9 cellular contexts compared by ENCODE assay signal in genomic region chr19:53903055-53903680, GRCh38. TPM values are rescaled to one million over a fixed set of nuclear protein-coding genes. Genes with fewer than 3 reads are reported as not detected.
DNase-seq lines count a peak whose midpoint lies in the region; ATAC-seq lines count a peak whose summit lies in the region.
"Had no signal": no experiment of that assay in that cellular context is flagged by ENCODE, and none has a peak within 500 bp of the region (broad histone marks: within the 10 kb centered on the region; RNA-seq: fewer than 3 reads in every experiment).

No MANE protein-coding gene starts in this region.

- no peak overlapping the region for H3K27ac Mint-ChIP-seq in activated T-helper 2 cell treated with anti-CD3 and anti-CD28 coated beads, Interferon-gamma antibody, Interleukin-2, Interleukin-4, amounts not matched to agents 10 μg/mL and 5 μg/mL and 100 μg/mL, durations not matched to agents 14 hours and 24 hours and 36 hours

- intact Hi-C loops in activated T-helper 2 cell treated with anti-CD3 and anti-CD28 coated beads, Interferon-gamma antibody, Interleukin-2, Interleukin-4, amounts not matched to agents 10 μg/mL and 5 μg/mL and 100 μg/mL, durations not matched to agents 14 hours and 24 hours and 36 hours (cut with micrococcal nuclease): no loop called here

- peaks cover 7% of the 10 kb centered on the region for H3K4me1 Mint-ChIP-seq in activated T-helper 2 cell treated with anti-CD3 and anti-CD28 coated beads, Interferon-gamma antibody, Interleukin-2, Interleukin-4, amounts not matched to agents 10 μg/mL and 5 μg/mL and 100 μg/mL, durations not matched to agents 14 hours and 24 hours and 36 hours (ENCODE audit: low read depth)

- H3K4me3 Mint-ChIP-seq in activated T-helper 2 cell treated with anti-CD3 and anti-CD28 coated beads, Interferon-gamma antibody, Interleukin-2, Interleukin-4, amounts not matched to agents 10 μg/mL and 5 μg/mL and 100 μg/mL, durations not matched to agents 14 hours and 24 hours and 36 hours (ENCODE audit: low read depth): no peak overlapping the region

- H3K36me3 Mint-ChIP-seq in activated T-helper 2 cell treated with anti-CD3 and anti-CD28 coated beads, Interferon-gamma antibody, Interleukin-2, Interleukin-4, amounts not matched to agents 10 μg/mL and 5 μg/mL and 100 μg/mL, durations not matched to agents 14 hours and 24 hours and 36 hours (ENCODE audit: low read depth): no peaks in the 10 kb centered on the region

- ATAC-seq in HG03159 (IDR thresholded peaks at IDR 0.05; ENCODE audit: unreplicated experiment) (no peak), HG02970 (IDR thresholded peaks at IDR 0.05; ENCODE audit: low FRiP score, unreplicated experiment) (no peak)

- in situ Hi-C loops in KBM-7 (cut with MboI; ENCODE audit: low pct_unique_long_range_greater_than_20kb, low sequenced_read_pairs): no loop called here

- H3K27me3 Mint-ChIP-seq in activated T-helper 2 cell treated with anti-CD3 and anti-CD28 coated beads, Interferon-gamma antibody, Interleukin-2, Interleukin-4, amounts not matched to agents 10 μg/mL and 5 μg/mL and 100 μg/mL, durations not matched to agents 14 hours and 24 hours and 36 hours (ENCODE audit: low read depth): peaks cover 33% of the 10 kb centered on the region

- DNase-seq in EH (ENCODE audit: low read depth) (peak; percentile 43), KBM-7 (peak; percentile 56), left kidney (ENCODE audit: low read depth, low spot score) (peak; percentile 92), DMS153 (lab: John Stamatoyannopoulos, UW) (no peak), NCI-H2081 treated with DMSO at 0.1 percent for 48 hours (lab: John Stamatoyannopoulos, UW) (no peak)
- peak; percentile 31 for DNase-seq in activated T-helper 2 cell treated with anti-CD3 and anti-CD28 coated beads, Interferon-gamma antibody, Interleukin-2, Interleukin-4, amounts not matched to agents 10 μg/mL and 5 μg/mL and 100 μg/mL, durations not matched to agents 14 hours and 24 hours and 36 hours (ENCODE audit: low spot score)
- DNase-seq: transverse colon had no signal

- no peaks in the 10 kb centered on the region for H3K9me3 Mint-ChIP-seq in activated T-helper 2 cell treated with anti-CD3 and anti-CD28 coated beads, Interferon-gamma antibody, Interleukin-2, Interleukin-4, amounts not matched to agents 10 μg/mL and 5 μg/mL and 100 μg/mL, durations not matched to agents 14 hours and 24 hours and 36 hours

RNA-seq across cellular contexts. Expression of gene CACNG7, which starts 5.9 kb away (rescaled TPM):
- total RNA-seq in activated T-helper 2 cell treated with anti-CD3 and anti-CD28 coated beads, Interferon-gamma antibody, Interleukin-2, Interleukin-4, amounts not matched to agents 10 μg/mL and 5 μg/mL and 100 μg/mL, durations not matched to agents 14 hours and 24 hours and 36 hours: not detected in 2 replicates
- total RNA-seq: transverse colon had no signal

RNA-seq across cellular contexts. Expression of gene PRKCG, which starts 21.2 kb away (rescaled TPM):
- total RNA-seq in activated T-helper 2 cell treated with anti-CD3 and anti-CD28 coated beads, Interferon-gamma antibody, Interleukin-2, Interleukin-4, amounts not matched to agents 10 μg/mL and 5 μg/mL and 100 μg/mL, durations not matched to agents 14 hours and 24 hours and 36 hours: not detected in 2 replicates

RNA-seq across cellular contexts. Expression of gene MYADM, which starts 35.5 kb away (rescaled TPM):
- 96.3 and 102 TPM in 2 replicates for total RNA-seq in activated T-helper 2 cell treated with anti-CD3 and anti-CD28 coated beads, Interferon-gamma antibody, Interleukin-2, Interleukin-4, amounts not matched to agents 10 μg/mL and 5 μg/mL and 100 μg/mL, durations not matched to agents 14 hours and 24 hours and 36 hours

RNA-seq across cellular contexts. Expression of gene CACNG8, which starts 59.6 kb away (rescaled TPM):
- not detected in 2 replicates for total RNA-seq in activated T-helper 2 cell treated with anti-CD3 and anti-CD28 coated beads, Interferon-gamma antibody, Interleukin-2, Interleukin-4, amounts not matched to agents 10 μg/mL and 5 μg/mL and 100 μg/mL, durations not matched to agents 14 hours and 24 hours and 36 hours
- total RNA-seq: transverse colon had no signal

Comparison
In these comparisons a context has a peak if more than half of its experiments do, and no peak if none do; other contexts are left out.
1. DNase-seq: peak in EH (single experiment), KBM-7 (single experiment), activated T-helper 2 cell treated with anti-CD3 and anti-CD28 coated beads, Interferon-gamma antibody, Interleukin-2, Interleukin-4, amounts not matched to agents 10 μg/mL and 5 μg/mL and 100 μg/mL, durations not matched to agents 14 hours and 24 hours and 36 hours (single experiment) and left kidney (single experiment); none in DMS153 (single experiment) and NCI-H2081 treated with DMSO at 0.1 percent for 48 hours (single experiment).